9 cellular contexts compared by ENCODE assay signal in genomic region chr6:97049254-97050004, GRCh38.
DNase-seq lines count a peak whose midpoint lies in the region; ATAC-seq and TF ChIP-seq lines count a peak whose summit lies in the region.
"Had no signal": no experiment of that assay in that cellular context is flagged by ENCODE, and none has a peak within 500 bp of the region (broad histone marks: within the 10 kb centered on the region; RNA-seq: fewer than 3 reads in every experiment).

No MANE protein-coding gene starts in this region.

- H3K4me1 ChIP-seq in ascending aorta, result no peaks in the 10 kb centered on the region

- H3K4me3 ChIP-seq in ascending aorta, result no peak overlapping the region
- H3K4me3 ChIP-seq: lung had no signal

- intact Hi-C loops in ascending aorta (cut with DNase I), result loop anchor here (5.0 to 10.0 kb wide), 3 partner anchors 422 to 1475 kb away; partner anchors contain the start of genes MANEA and UFL1

- no peak overlapping the region for H3K27ac ChIP-seq in ascending aorta

- H3K36me3 ChIP-seq in ascending aorta, result no peaks in the 10 kb centered on the region

- H3K27me3 ChIP-seq in ascending aorta, result no peaks in the 10 kb centered on the region

- H3K9me3 ChIP-seq in ascending aorta, result no peaks in the 10 kb centered on the region

- peak; percentile 95 for ATAC-seq in HG03039 (IDR thresholded peaks at IDR 0.05; ENCODE audit: unreplicated experiment)

- TF ChIP-seq CTCF in ascending aorta (IDR thresholded peaks at IDR 0.05), result no peak

- peak; percentile 13 for DNase-seq in stimulated activated naive CD4-positive, alpha-beta T cell treated with Interleukin-2 at 50 U/mL for 16 hours (lab: John Stamatoyannopoulos, UW)
- no peak for DNase-seq in stimulated activated naive CD4-positive, alpha-beta T cell (lab: John Stamatoyannopoulos, UW)
- DNase-seq in SIG-M5 (lab: John Stamatoyannopoulos, UW), result peak; percentile 54
- DNase-seq in medulla oblongata (ENCODE audit: extremely low spot score), result peak; percentile 69
- no peak for DNase-seq in ascending aorta (ENCODE audit: low spot score in 2 of 2)
- no peak for DNase-seq in NCI-H1694 treated with DMSO at 0.1 percent for 48 hours (lab: John Stamatoyannopoulos, UW)
- no peak for DNase-seq in dedifferentiated amniotic fluid mesenchymal stem cell (ENCODE audit: extremely low spot score)

Comparison
In these comparisons a context has a peak if more than half of its experiments do, and no peak if none do; other contexts are left out.
1. DNase-seq: peak in stimulated activated naive CD4-positive, alpha-beta T cell treated with Interleukin-2 at 50 U/mL for 16 hours (single experiment), SIG-M5 (single experiment) and medulla oblongata (single experiment); none in stimulated activated naive CD4-positive, alpha-beta T cell (0 of 6), ascending aorta (0 of 2), NCI-H1694 treated with DMSO at 0.1 percent for 48 hours (single experiment) and dedifferentiated amniotic fluid mesenchymal stem cell (single experiment).